Comparison of ENCODE assay signal across 16 cellular contexts in the genomic region with DNA sequence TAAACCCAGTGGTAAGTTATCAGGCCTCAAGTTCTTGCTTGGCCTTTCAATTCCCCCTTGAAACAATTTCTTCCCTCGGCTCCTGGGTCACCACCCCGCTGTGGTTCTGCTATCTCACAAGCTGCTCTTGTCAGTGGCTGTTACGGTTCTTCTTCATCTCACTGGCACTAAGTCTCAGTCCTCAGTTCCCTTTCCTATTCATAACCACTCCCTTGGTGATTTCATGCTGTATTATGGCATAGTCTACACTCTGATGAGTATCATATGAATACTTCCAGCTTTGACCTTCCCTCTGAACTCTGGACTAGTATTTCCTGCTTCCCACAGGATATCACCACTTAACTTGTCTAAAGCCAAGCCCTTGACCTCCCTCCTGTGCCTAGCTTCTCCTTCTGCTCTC.
A peak's percentile ranks its signal among the peaks of the same experiment; 100 is the strongest.
DNase-seq lines count a peak whose midpoint lies in the region; ATAC-seq and TF ChIP-seq lines count a peak whose summit lies in the region.
"Had no signal": no experiment of that assay in that cellular context is flagged by ENCODE, and none has a peak within 500 bp of the region (broad histone marks: within the 10 kb centered on the region; RNA-seq: fewer than 3 reads in every experiment).

No MANE protein-coding gene starts in this region.

- ATAC-seq in GM19468 (IDR thresholded peaks at IDR 0.05; ENCODE audit: extremely low read depth, unreplicated experiment), result peak; percentile 29
- ATAC-seq in HG03159 (IDR thresholded peaks at IDR 0.05; ENCODE audit: unreplicated experiment), result peak; percentile 56
- ATAC-seq in HG03520 (IDR thresholded peaks at IDR 0.05; ENCODE audit: unreplicated experiment), result no peak
- ATAC-seq: A549, GM23338 had no signal

- DNase-seq in CD1c-positive myeloid dendritic cell (ENCODE audit: extremely low spot score) (peak; percentile 71), epithelial cell of esophagus (ENCODE audit: low read depth) (peak; percentile 54), DMS 273 (lab: John Stamatoyannopoulos, UW; ENCODE audit: unreplicated experiment) (no peak), EL (no peak), epidermal melanocyte (ENCODE audit: insufficient read length, low spot score) (no peak)
- DNase-seq: caudate nucleus; CD8-positive, alpha-beta memory T cell; GF-D8; islet precursor cell; posterior cingulate gyrus had no signal

- H3K4me3 ChIP-seq in epithelial cell of esophagus (ENCODE audit: low read length), result no peak overlapping the region
- H3K4me3 ChIP-seq: A549, GM23338, suprapubic skin had no signal

- no peak for TF ChIP-seq CTCF in epithelial cell of esophagus (IDR thresholded peaks at IDR 0.05; ENCODE audit: insufficient read depth, low read depth, low read length, missing control alignments)

Comparison
In these comparisons a context has a peak if more than half of its experiments do, and no peak if none do; other contexts are left out.
1. DNase-seq: peak in CD1c-positive myeloid dendritic cell (single experiment) and epithelial cell of esophagus (single experiment); none in DMS 273 (single experiment), EL (single experiment) and epidermal melanocyte (single experiment).